Comparison of ENCODE assay signal across 11 cellular contexts in the genomic region with DNA sequence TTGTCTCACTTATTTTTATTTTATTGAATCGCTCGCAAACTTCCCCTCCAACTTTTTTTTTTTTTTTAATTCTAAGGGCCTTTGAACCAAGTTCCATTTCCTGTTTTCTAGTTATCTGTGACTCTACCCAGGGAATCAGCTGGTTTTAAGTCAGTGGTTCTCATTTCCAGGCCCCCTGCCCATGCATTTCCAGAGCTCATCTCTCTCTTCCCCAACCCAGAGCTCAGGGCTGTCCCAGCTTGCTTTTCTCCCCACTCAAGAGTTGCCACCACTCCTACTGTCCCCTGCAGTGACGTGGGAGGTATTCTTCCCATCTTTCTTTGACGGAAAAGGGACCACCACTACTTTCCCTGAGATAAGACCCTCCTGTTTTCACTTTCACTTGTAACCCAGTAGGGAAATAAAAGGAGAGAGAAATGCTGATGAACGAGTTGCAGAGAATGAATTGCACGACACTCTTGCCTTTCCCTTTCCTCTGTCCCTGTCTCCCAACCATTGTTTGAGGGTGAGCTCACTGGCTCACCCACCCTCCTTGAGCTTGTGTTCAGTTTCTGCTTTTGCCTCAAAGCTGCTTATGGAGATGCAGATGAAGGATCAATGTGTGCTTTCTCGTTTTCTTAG. TPM values are rescaled to one million over a fixed set of nuclear protein-coding genes. Genes with fewer than 3 reads are reported as not detected.
DNase-seq lines count a peak whose midpoint lies in the region; ATAC-seq and TF ChIP-seq lines count a peak whose summit lies in the region.
"Had no signal": no experiment of that assay in that cellular context is flagged by ENCODE, and none has a peak within 500 bp of the region (broad histone marks: within the 10 kb centered on the region; RNA-seq: fewer than 3 reads in every experiment).

No MANE protein-coding gene starts in this region.

- no peak for TF ChIP-seq POLR2A in transverse colon (IDR thresholded peaks at IDR 0.05)

- in situ Hi-C loops in transverse colon (cut with MboI; ENCODE audit: low pct_ligation_motif_present in 1 of 4, low pct_unique_long_range_greater_than_20kb in 1 of 4, low sequenced_read_pairs in 3 of 4), result no loop called here

- H3K27ac Mint-ChIP-seq in activated naive CD4-positive, alpha-beta T cell treated with anti-CD3 and anti-CD28 coated beads, Interleukin-2, amount 10 ng/mL, durations not matched to agents 7 days and 5 days, result peak overlapping the region; percentile 91
- H3K27ac Mint-ChIP-seq in T-cell (peak overlapping the region; percentile 79 to 84), glutamatergic neuron (ENCODE audit: unreplicated experiment) (peak overlapping the region; percentile 80)

- peaks cover 7% of the 10 kb centered on the region for H3K9me3 Mint-ChIP-seq in activated naive CD4-positive, alpha-beta T cell treated with anti-CD3 and anti-CD28 coated beads, Interleukin-2, amount 10 ng/mL, durations not matched to agents 7 days and 5 days
- H3K9me3 Mint-ChIP-seq in T-cell, result no peaks in the 10 kb centered on the region
- H3K9me3 Mint-ChIP-seq in glutamatergic neuron (ENCODE audit: unreplicated experiment), result peaks cover 15% of the 10 kb centered on the region

- TF ChIP-seq EP300 in transverse colon (IDR thresholded peaks at IDR 0.05; ENCODE audit: low read depth), result no peak

- H3K9me3 ChIP-seq in transverse colon (no peaks in the 10 kb centered on the region), aorta (ENCODE audit: control insufficient read depth, low read length) (no peaks in the 10 kb centered on the region)

- H3K36me3 Mint-ChIP-seq in activated naive CD4-positive, alpha-beta T cell treated with anti-CD3 and anti-CD28 coated beads, Interleukin-2, amount 10 ng/mL, durations not matched to agents 7 days and 5 days, result peaks cover 14% of the 10 kb centered on the region
- H3K36me3 Mint-ChIP-seq in T-cell (no peaks in the 10 kb centered on the region), glutamatergic neuron (ENCODE audit: unreplicated experiment) (no peaks in the 10 kb centered on the region)

- H3K27ac ChIP-seq in transverse colon (peak overlapping the region in 3 of 4 donors; percentile 49 to 65 (median 52)), aorta (ENCODE audit: low read depth in 1 of 2, low read length in 2 of 2) (no peak overlapping the region)

- H3K4me1 ChIP-seq in transverse colon, result peaks cover 0 to 38% (median 16%) of the 10 kb centered on the region in 4 donors
- H3K4me1 ChIP-seq in aorta (ENCODE audit: control insufficient read depth in 1 of 2, insufficient read depth in 2 of 2, low read length in 2 of 2), result peaks cover 0 to 1% of the 10 kb centered on the region in 2 donors

- WGBS in transverse colon (ENCODE audit: low coverage in 1 of 2), 2 donors, result 74 to 80% methylated on average over 5 to 7 of the region's 7 CpGs
- 89 to 90% methylated on average over 7 of the region's 7 CpGs for WGBS in aorta, 2 donors

- H3K27me3 Mint-ChIP-seq in activated naive CD4-positive, alpha-beta T cell treated with anti-CD3 and anti-CD28 coated beads, Interleukin-2, amount 10 ng/mL, durations not matched to agents 7 days and 5 days, result no peaks in the 10 kb centered on the region
- H3K27me3 Mint-ChIP-seq in T-cell (no peaks in the 10 kb centered on the region), glutamatergic neuron (ENCODE audit: unreplicated experiment) (peaks cover 12% of the 10 kb centered on the region)

- intact Hi-C loops in transverse colon (cut with DNase I; ENCODE audit: low total_unique reads), result no loop called here
- intact Hi-C loops in aorta (cut with DNase I), result no loop called here

- CTCF ChIA-PET in activated naive CD4-positive, alpha-beta T cell treated with anti-CD3 and anti-CD28 coated beads, Interleukin-2, amount 10 ng/mL, durations not matched to agents 7 days and 5 days (lab: Charles Lee), result interaction anchor here (0.7 kb wide), 1 partner anchor 155 kb away, joined by 3 read pairs; no protein-coding TSS in a partner anchor
- CTCF ChIA-PET in T-cell (lab: Charles Lee), result interaction anchor here (0.7 kb wide), 3 partner anchors 106 to 480 kb away, joined by 6 to 7 read pairs (median 6); no protein-coding TSS in a partner anchor

- H3K36me3 ChIP-seq in transverse colon (no peaks in the 10 kb centered on the region), aorta (ENCODE audit: control insufficient read depth in 1 of 2, insufficient read depth in 2 of 2, low read length in 1 of 2) (no peaks in the 10 kb centered on the region)

- no peak for DNase-seq in activated naive CD4-positive, alpha-beta T cell treated with anti-CD3 and anti-CD28 coated beads, Interleukin-2, amount 10 ng/mL, durations not matched to agents 7 days and 5 days
- DNase-seq in activated naive CD4-positive, alpha-beta T cell treated with Interleukin-2 at 50 U/mL for 16 hours, result no peak
- DNase-seq in T-cell, result no peak
- DNase-seq in glutamatergic neuron, result no peak
- DNase-seq in transverse colon, result no peak
- DNase-seq in hypothalamus (lab: John Stamatoyannopoulos, UW), result no peak
- DNase-seq in aorta, result no peak
- no peak for DNase-seq in NCI-H2029 treated with DMSO at 0.1 percent for 48 hours (lab: John Stamatoyannopoulos, UW)
- DNase-seq: activated effector memory CD4-positive, alpha-beta T cell treated with Interleukin-2 at 50 U/mL for 16 hours; AML-193; SW 1271 had no signal

- TF ChIP-seq CTCF in glutamatergic neuron (IDR thresholded peaks at IDR 0.05; ENCODE audit: partially characterized antibody, unreplicated experiment) (no peak), transverse colon (IDR thresholded peaks at IDR 0.05) (no peak)

- H3K4me1 Mint-ChIP-seq in activated naive CD4-positive, alpha-beta T cell treated with anti-CD3 and anti-CD28 coated beads, Interleukin-2, amount 10 ng/mL, durations not matched to agents 7 days and 5 days, result peaks cover 75% of the 10 kb centered on the region
- peaks cover 69 to 79% (median 73%) of the 10 kb centered on the region in 3 donors for H3K4me1 Mint-ChIP-seq in T-cell
- peaks cover 42% of the 10 kb centered on the region for H3K4me1 Mint-ChIP-seq in glutamatergic neuron (ENCODE audit: low read depth, unreplicated experiment)

- POLR2A ChIA-PET in T-cell (lab: Charles Lee), result interaction anchor here (0.6 to 0.7 kb wide), 3 partner anchors 33 to 152 kb away, joined by 3 to 4 read pairs (median 3); a partner anchor contains a TSS

- peak overlapping the region; percentile 53 for H3K4me3 Mint-ChIP-seq in activated naive CD4-positive, alpha-beta T cell treated with anti-CD3 and anti-CD28 coated beads, Interleukin-2, amount 10 ng/mL, durations not matched to agents 7 days and 5 days
- peak overlapping the region; percentile 54 to 80 (median 62) for H3K4me3 Mint-ChIP-seq in T-cell
- peak overlapping the region; percentile 68 for H3K4me3 Mint-ChIP-seq in glutamatergic neuron (ENCODE audit: unreplicated experiment)

- H3K27me3 ChIP-seq in transverse colon (no peaks in the 10 kb centered on the region), aorta (ENCODE audit: control insufficient read depth in 1 of 2, insufficient read depth in 2 of 2, low read length in 1 of 2) (no peaks in the 10 kb centered on the region)

- H3K4me3 ChIP-seq in transverse colon (no peak overlapping the region), aorta (ENCODE audit: low read length in 2 of 2) (no peak overlapping the region)

- ATAC-seq in T-cell (replicated peaks in 1 of 4) (peak in 3 of 4 experiments; percentile 39 to 51 (median 44)), aorta (ENCODE audit: low FRiP score) (no peak)

RNA-seq across cellular contexts. Expression of a gene that starts 42.1 kb away (rescaled TPM):
- total RNA-seq in T-cell (10 to 100 TPM; 22.5 to 32.2 (median 26.8) TPM), glutamatergic neuron (ENCODE audit: unreplicated experiment) (92.4 TPM), transverse colon (10 to 100 TPM; 20.2 to 26.9 (median 22.5) TPM), aorta (10 to 100 TPM in 1 of 2 donors, 1 to 10 TPM in 1; 9.5 to 12.1 TPM)
- polyA plus RNA-seq in aorta, result 1 to 10 TPM; 1.0 to 1.9 TPM

Comparison
In these comparisons a context has a peak if more than half of its experiments do, and no peak if none do; other contexts are left out.
1. H3K27ac ChIP-seq: peak in transverse colon (3 of 4); none in aorta (0 of 2).
2. Peak in every context shown above with its lines, with median percentiles within 50 percentile points of each other: H3K27ac Mint-ChIP-seq and H3K4me3 Mint-ChIP-seq.